12 cellular contexts compared by ENCODE assay signal in genomic region chr4:1080961-1081688, GRCh38. TPM values are rescaled to one million over a fixed set of nuclear protein-coding genes. Genes with fewer than 3 reads are reported as not detected.
DNase-seq lines count a peak whose midpoint lies in the region; ATAC-seq and TF ChIP-seq lines count a peak whose summit lies in the region.
"Had no signal": no experiment of that assay in that cellular context is flagged by ENCODE, and none has a peak within 500 bp of the region (broad histone marks: within the 10 kb centered on the region; RNA-seq: fewer than 3 reads in every experiment).

No MANE protein-coding gene starts in this region.

- ATAC-seq in GM18502 (IDR thresholded peaks at IDR 0.05; ENCODE audit: poor library complexity, unreplicated experiment) = no peak
- no peak for ATAC-seq in HG02981 (IDR thresholded peaks at IDR 0.05; ENCODE audit: unreplicated experiment)

- no peak for TF ChIP-seq CTCF in astrocyte of the spinal cord (IDR thresholded peaks at IDR 0.05; ENCODE audit: low read depth, low read length)

- peak overlapping the region; percentile 35 for H3K4me3 ChIP-seq in Jurkat, Clone E6-1 (ENCODE audit: low read length)
- H3K4me3 ChIP-seq in astrocyte of the spinal cord (ENCODE audit: low read depth, low read length) = no peak overlapping the region
- H3K4me3 ChIP-seq: sigmoid colon had no signal

- in situ Hi-C loops in astrocyte of the spinal cord (cut with HindIII; ENCODE audit: low sequenced_read_pairs) = no loop called here

- DNase-seq in NCI-H1105 treated with DMSO at 0.1 percent for 48 hours (lab: John Stamatoyannopoulos, UW) (peak; percentile 7), NCI-H1105 (lab: John Stamatoyannopoulos, UW) (no peak), astrocyte of the spinal cord (ENCODE audit: low read depth, low spot score) (peak; percentile 53), mesenteric fat pad (ENCODE audit: low spot score) (peak; percentile 37), DMS79 treated with DMSO at 0.1 percent for 48 hours (lab: John Stamatoyannopoulos, UW) (no peak)
- peak; percentile 28 for DNase-seq in Jurkat, Clone E6-1 (ENCODE audit: low read depth, low spot score)
- DNase-seq: glutamatergic neuron, NCI-H2107, sigmoid colon, SK-N-SH had no signal

RNA-seq across cellular contexts. Expression of gene RNF212, which starts 32.2 kb away (rescaled TPM):
- 54.1 TPM for polyA plus RNA-seq in Jurkat, Clone E6-1 (2012; ENCODE audit: insufficient read depth, insufficient read length)
- total RNA-seq in mesenteric fat pad = 4.2 TPM

Comparison
In these comparisons a context has a peak if more than half of its experiments do, and no peak if none do; other contexts are left out.
1. DNase-seq: peak in NCI-H1105 treated with DMSO at 0.1 percent for 48 hours (single experiment), Jurkat, Clone E6-1 (single experiment), astrocyte of the spinal cord (single experiment) and mesenteric fat pad (single experiment); none in NCI-H1105 (single experiment) and DMS79 treated with DMSO at 0.1 percent for 48 hours (single experiment).